Comparison of ENCODE assay signal across 12 cellular contexts in the genomic region with DNA sequence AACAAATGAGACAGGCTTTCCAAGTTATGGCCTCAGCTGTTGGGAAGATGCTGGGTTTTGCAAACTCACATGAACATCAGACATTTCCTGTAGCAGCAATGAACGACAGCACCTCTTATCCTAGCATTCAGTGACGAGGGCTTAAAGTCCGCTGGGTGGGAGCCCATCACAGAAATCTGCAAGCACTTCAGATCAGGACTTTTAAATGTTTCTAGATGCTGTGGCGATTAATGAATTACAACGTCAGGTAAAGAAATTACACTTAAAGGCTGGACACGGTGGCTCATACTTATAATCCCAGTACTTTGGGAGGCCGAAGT. TPM values are rescaled to one million over a fixed set of nuclear protein-coding genes. Genes with fewer than 3 reads are reported as not detected.
DNase-seq lines count a peak whose midpoint lies in the region; ATAC-seq and TF ChIP-seq lines count a peak whose summit lies in the region.
"Had no signal": no experiment of that assay in that cellular context is flagged by ENCODE, and none has a peak within 500 bp of the region (broad histone marks: within the 10 kb centered on the region; RNA-seq: fewer than 3 reads in every experiment).

No MANE protein-coding gene starts in this region.

- H3K4me1 Mint-ChIP-seq in CD4-positive, CD25-positive, alpha-beta regulatory T cell = peaks cover 23 to 88% (median 59%) of the 10 kb centered on the region in 4 donors
- peaks cover 62 to 69% of the 10 kb centered on the region in 2 donors for H3K4me1 Mint-ChIP-seq in effector memory CD8-positive, alpha-beta T cell (ENCODE audit: low read depth in 2 of 2)

- H3K9me3 ChIP-seq in CD4-positive, CD25-positive, alpha-beta regulatory T cell (ENCODE audit: control insufficient read depth in 2 of 2, low read length in 2 of 2) = no peaks in the 10 kb centered on the region
- H3K9me3 ChIP-seq in OCI-LY1 (ENCODE audit: low read length) (no peaks in the 10 kb centered on the region), osteoblast (ENCODE audit: low read depth, low read length) (no peaks in the 10 kb centered on the region)

- peaks cover 16% of the 10 kb centered on the region for H3K36me3 Mint-ChIP-seq in CD4-positive, CD25-positive, alpha-beta regulatory T cell
- peaks cover 20% of the 10 kb centered on the region for H3K36me3 Mint-ChIP-seq in effector memory CD8-positive, alpha-beta T cell (ENCODE audit: insufficient read depth)

- H2AFZ ChIP-seq in OCI-LY1 (ENCODE audit: low read length) (no peak overlapping the region), osteoblast (ENCODE audit: low read length) (no peak overlapping the region)

- H3K4me1 ChIP-seq in CD4-positive, CD25-positive, alpha-beta regulatory T cell (ENCODE audit: control insufficient read depth, insufficient read depth, low read length, poor library complexity, severe bottlenecking) = peaks cover 92% of the 10 kb centered on the region
- H3K4me1 ChIP-seq in OCI-LY1 (ENCODE audit: insufficient read depth, low read length, severe bottlenecking) = peaks cover 54% of the 10 kb centered on the region
- peaks cover 33% of the 10 kb centered on the region for H3K4me1 ChIP-seq in osteoblast (ENCODE audit: insufficient read depth, low read length)

- H3K27ac ChIP-seq in CD4-positive, CD25-positive, alpha-beta regulatory T cell (ENCODE audit: insufficient read depth, low read length, poor library complexity, severe bottlenecking) = peak overlapping the region; percentile 90
- peak overlapping the region; percentile 26 for H3K27ac ChIP-seq in OCI-LY1 (ENCODE audit: low read depth, low read length, poor library complexity, severe bottlenecking)
- H3K27ac ChIP-seq in osteoblast (ENCODE audit: low read depth, low read length) = peak overlapping the region; percentile 99

- peaks cover 15% of the 10 kb centered on the region for H3K36me3 ChIP-seq in CD4-positive, CD25-positive, alpha-beta regulatory T cell (ENCODE audit: control insufficient read depth, insufficient read depth, low read length)
- H3K36me3 ChIP-seq in OCI-LY1 (ENCODE audit: insufficient read depth, low read length) (peaks cover 49% of the 10 kb centered on the region), osteoblast (ENCODE audit: insufficient read depth, low read length) (peaks cover 56% of the 10 kb centered on the region)

- H3K4me2 ChIP-seq in OCI-LY1 (ENCODE audit: low read length) = peak overlapping the region; percentile 95
- H3K4me2 ChIP-seq in osteoblast (ENCODE audit: insufficient read depth, low read length) = peak overlapping the region; percentile 100

- peak overlapping the region; percentile 76 for H3K4me3 ChIP-seq in CD4-positive, CD25-positive, alpha-beta regulatory T cell (ENCODE audit: low read depth, low read length)
- H3K4me3 ChIP-seq in OCI-LY1 (ENCODE audit: low read depth, low read length, poor library complexity, severe bottlenecking) (peak overlapping the region; percentile 97), osteoblast (ENCODE audit: insufficient read depth, low read length) (no peak overlapping the region)

- H3K9ac ChIP-seq in OCI-LY1 (ENCODE audit: low read length) = peak overlapping the region; percentile 36; the same call in 1 of the 2 replicates

- H3K9me2 ChIP-seq in OCI-LY1 (ENCODE audit: low read depth, low read length) = no peaks in the 10 kb centered on the region

- H3K27me3 ChIP-seq in CD4-positive, CD25-positive, alpha-beta regulatory T cell (ENCODE audit: control insufficient read depth, insufficient read depth, low read length) = no peaks in the 10 kb centered on the region
- no peaks in the 10 kb centered on the region for H3K27me3 ChIP-seq in OCI-LY1 (ENCODE audit: insufficient read depth, low read length)
- no peaks in the 10 kb centered on the region for H3K27me3 ChIP-seq in osteoblast (ENCODE audit: insufficient read depth, low read length)

- H4K20me1 ChIP-seq in OCI-LY1 (ENCODE audit: insufficient read depth, low read length) (no peaks in the 10 kb centered on the region), osteoblast (ENCODE audit: insufficient read depth, low read length) (peaks cover 74% of the 10 kb centered on the region)

- no peak for DNase-seq in CD4-positive, CD25-positive, alpha-beta regulatory T cell
- DNase-seq in effector memory CD8-positive, alpha-beta T cell = no peak
- no peak for DNase-seq in osteoblast (ENCODE audit: insufficient read length, low spot score, missing footprints)
- no peak for DNase-seq in COR-L47 (lab: John Stamatoyannopoulos, UW)
- no peak for DNase-seq in NCI-H187 (lab: John Stamatoyannopoulos, UW)
- DNase-seq in AG08396 (ENCODE audit: low spot score) = no peak
- DNase-seq: kidney, NCI-H146, retina, Right ventricle myocardium superior had no signal

- TF ChIP-seq CTCF in OCI-LY1 (IDR thresholded peaks at IDR 0.05; ENCODE audit: low read length) (no peak), osteoblast (IDR thresholded peaks at IDR 0.05; ENCODE audit: extremely low read depth, low read depth, low read length) (no peak)

- no peaks in the 10 kb centered on the region for H3F3A ChIP-seq in OCI-LY1 (ENCODE audit: insufficient read depth, low read length)

- no peak for ATAC-seq in CD4-positive, CD25-positive, alpha-beta regulatory T cell (ENCODE audit: low read depth in 2 of 2)
- no peak for ATAC-seq in effector memory CD8-positive, alpha-beta T cell (replicated peaks)
- ATAC-seq in GM19467 (IDR thresholded peaks at IDR 0.05; ENCODE audit: unreplicated experiment) = no peak

- peaks cover 0 to 1% (median 0%) of the 10 kb centered on the region in 7 donors for H3K9me3 Mint-ChIP-seq in CD4-positive, CD25-positive, alpha-beta regulatory T cell
- H3K9me3 Mint-ChIP-seq in effector memory CD8-positive, alpha-beta T cell = no peaks in the 10 kb centered on the region

- H3K27ac Mint-ChIP-seq in CD4-positive, CD25-positive, alpha-beta regulatory T cell = peak overlapping the region; percentile 95 to 99 (median 99)
- peak overlapping the region; percentile 94 to 98 for H3K27ac Mint-ChIP-seq in effector memory CD8-positive, alpha-beta T cell

- H3K27me3 Mint-ChIP-seq in CD4-positive, CD25-positive, alpha-beta regulatory T cell = no peaks in the 10 kb centered on the region
- peaks cover 2 to 4% of the 10 kb centered on the region in 2 donors for H3K27me3 Mint-ChIP-seq in effector memory CD8-positive, alpha-beta T cell

- H3K4me3 Mint-ChIP-seq in CD4-positive, CD25-positive, alpha-beta regulatory T cell = peak overlapping the region; percentile 90 to 96 (median 91)
- peak overlapping the region; percentile 68 to 75 for H3K4me3 Mint-ChIP-seq in effector memory CD8-positive, alpha-beta T cell

- H3K79me2 ChIP-seq in OCI-LY1 (ENCODE audit: insufficient read depth, low read length) = peaks cover 43% of the 10 kb centered on the region
- H3K79me2 ChIP-seq in osteoblast (ENCODE audit: insufficient read depth, low read length) = peaks cover 92% of the 10 kb centered on the region

RNA-seq across cellular contexts. Expression of a gene that starts 3.8 kb away (rescaled TPM):
- total RNA-seq in CD4-positive, CD25-positive, alpha-beta regulatory T cell = 52.4 TPM
- 10 to 100 TPM; 28.7 to 37.7 (median 35.4) TPM for polyA plus RNA-seq in CD4-positive, CD25-positive, alpha-beta regulatory T cell
- total RNA-seq in osteoblast = 43.9 and 46.3 TPM in 2 replicates

RNA-seq across cellular contexts. Expression of a gene that starts 13.9 kb away (rescaled TPM):
- total RNA-seq in CD4-positive, CD25-positive, alpha-beta regulatory T cell = 257 TPM
- 100 to 1,000 TPM; 724 to 832 (median 792) TPM for polyA plus RNA-seq in CD4-positive, CD25-positive, alpha-beta regulatory T cell
- 2.1 and 3.3 TPM in 2 replicates for total RNA-seq in osteoblast

Comparison
In these comparisons a context has a peak if more than half of its experiments do, and no peak if none do; other contexts are left out.
1. H3K27ac ChIP-seq: peak in every context shown above with its lines; median percentile 99 in osteoblast; 90 in CD4-positive, CD25-positive, alpha-beta regulatory T cell; 26 in OCI-LY1.
2. RNA of a gene that starts 13.9 kb away (total RNA-seq): 257 TPM in CD4-positive, CD25-positive, alpha-beta regulatory T cell (single experiment); 2.1 to 3.3 TPM in osteoblast; every median in the first group is over 10 times any median in the second.